ENCODE assay signal across 8 cellular contexts in the genomic region with DNA sequence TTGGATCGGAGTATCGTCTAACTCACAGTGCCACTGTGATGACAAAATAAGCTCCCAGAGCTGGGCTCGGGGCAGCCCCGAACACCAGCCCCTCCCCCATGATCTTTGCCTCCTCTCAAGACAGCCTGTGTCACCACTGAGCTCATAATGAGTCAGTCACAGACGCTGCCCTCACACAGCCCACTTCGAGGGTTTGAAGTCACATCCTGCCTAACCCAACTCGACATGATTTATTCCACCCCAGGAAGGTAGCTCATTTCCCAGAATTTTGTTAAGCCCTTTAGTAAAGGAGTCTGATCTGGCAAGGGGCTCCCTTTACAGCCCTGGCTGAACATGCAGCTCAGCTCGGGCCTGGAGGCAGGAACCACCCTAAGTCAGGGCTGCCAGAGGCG.
DNase-seq lines count a peak whose midpoint lies in the region; ATAC-seq lines count a peak whose summit lies in the region.

No MANE protein-coding gene starts in this region.

- peaks cover 49% of the 10 kb centered on the region for H3K36me3 Mint-ChIP-seq in central memory CD8-positive, alpha-beta T cell (ENCODE audit: insufficient read depth)

- H3K9me3 Mint-ChIP-seq in central memory CD8-positive, alpha-beta T cell: no peaks in the 10 kb centered on the region

- H3K4me3 ChIP-seq in BLaER1 (no peak overlapping the region), mucosa of rectum (ENCODE audit: low read length in 2 of 2) (no peak overlapping the region)

- peak; percentile 81 for DNase-seq in activated CD4-positive, alpha-beta T cell treated with anti-CD3 and anti-CD28 coated beads for 1 hour
- peak; percentile 70 to 89 for DNase-seq in central memory CD8-positive, alpha-beta T cell (ENCODE audit: low spot score in 2 of 2)
- DNase-seq in stimulated activated CD8-positive, alpha-beta memory T cell treated with anti-CD3 and anti-CD28 coated beads, Interleukin-7, amount 100 ng/mL, for 4 hours (ENCODE audit: low read depth in 2 of 2): peak; percentile 88 to 92
- DNase-seq in NCI-H345 treated with DMSO at 0.1 percent for 48 hours (lab: John Stamatoyannopoulos, UW; ENCODE audit: unreplicated experiment): no peak

- H3K27me3 Mint-ChIP-seq in central memory CD8-positive, alpha-beta T cell: no peaks in the 10 kb centered on the region

- H4K20me1 ChIP-seq in BLaER1: peaks cover 100% of the 10 kb centered on the region

- H3K27ac ChIP-seq in BLaER1 (no peak overlapping the region), mucosa of rectum (ENCODE audit: low read depth in 2 of 2, low read length in 2 of 2) (peak overlapping the region; percentile 71 to 77)

- H3K4me2 ChIP-seq in BLaER1: peak overlapping the region; percentile 100

- ATAC-seq in HG03280 (IDR thresholded peaks at IDR 0.05; ENCODE audit: unreplicated experiment) (peak; percentile 69), GM19023 (IDR thresholded peaks at IDR 0.05; ENCODE audit: unreplicated experiment) (no peak)
- ATAC-seq in central memory CD8-positive, alpha-beta T cell (replicated peaks; ENCODE audit: extremely low read depth, poor library complexity, severe bottlenecking): peak; percentile 96

- H3K36me3 ChIP-seq in BLaER1 (peaks cover 82% of the 10 kb centered on the region), mucosa of rectum (ENCODE audit: control insufficient read depth in 2 of 2, insufficient read depth in 2 of 2, low read length in 2 of 2) (peaks cover 3 to 24% of the 10 kb centered on the region in 2 donors)

- H3K4me1 ChIP-seq in BLaER1: peaks cover 100% of the 10 kb centered on the region
- peaks cover 83 to 86% of the 10 kb centered on the region in 2 donors for H3K4me1 ChIP-seq in mucosa of rectum (ENCODE audit: control insufficient read depth in 2 of 2, insufficient read depth in 2 of 2, low read length in 2 of 2)

- peak overlapping the region; percentile 97 for H3K27ac Mint-ChIP-seq in central memory CD8-positive, alpha-beta T cell (ENCODE audit: low read depth)

- peak overlapping the region; percentile 67 for H3K4me3 Mint-ChIP-seq in central memory CD8-positive, alpha-beta T cell

- H3K9ac ChIP-seq in BLaER1 (0 out of 2 replicates have a peak overlapping the region, but pooled peaks have one; percentile 7), mucosa of rectum (ENCODE audit: low read depth in 1 of 2, low read length in 2 of 2) (peak overlapping the region in 1 of 2 donors; percentile 14)

- H3K9me3 ChIP-seq in BLaER1 (no peaks in the 10 kb centered on the region), mucosa of rectum (ENCODE audit: control insufficient read depth in 2 of 2, low read length in 2 of 2) (no peaks in the 10 kb centered on the region)

- H3K4me1 Mint-ChIP-seq in central memory CD8-positive, alpha-beta T cell: peaks cover 95% of the 10 kb centered on the region

- no peaks in the 10 kb centered on the region for H3K27me3 ChIP-seq in BLaER1
- H3K27me3 ChIP-seq in mucosa of rectum (ENCODE audit: control insufficient read depth in 2 of 2, insufficient read depth in 2 of 2, low read length in 2 of 2): no peaks in the 10 kb centered on the region
